Comparison of ENCODE assay signal across 23 cellular contexts in genomic region chr12:28114488-28114887, GRCh38.
A peak's percentile ranks its signal among the peaks of the same experiment; 100 is the strongest.
DNase-seq lines count a peak whose midpoint lies in the region; TF ChIP-seq lines count a peak whose summit lies in the region.
"Had no signal": no experiment of that assay in that cellular context is flagged by ENCODE, and none has a peak within 500 bp of the region (broad histone marks: within the 10 kb centered on the region; RNA-seq: fewer than 3 reads in every experiment).

No MANE protein-coding gene starts in this region.

- DNase-seq in MCF 10A (ENCODE audit: unreplicated experiment) (peak; percentile 42), breast epithelium (ENCODE audit: low spot score in 2 of 2) (no peak), RWPE1 (ENCODE audit: low spot score) (peak; percentile 20), fibroblast of gingiva (ENCODE audit: low read depth) (peak; percentile 24), osteocyte (ENCODE audit: extremely low spot score, unreplicated experiment) (no peak), NCI-H1694 treated with DMSO at 0.1 percent for 48 hours (lab: John Stamatoyannopoulos, UW) (no peak), OCI-LY7 (ENCODE audit: low spot score) (no peak), NCI-H774 (lab: John Stamatoyannopoulos, UW) (no peak)
- DNase-seq: activated CD8-positive, alpha-beta memory T cell treated with anti-CD3 and anti-CD28 coated beads for 24 hours; activated naive CD8-positive, alpha-beta T cell treated with anti-CD3 and anti-CD28 coated beads, Interleukin-2, amount 10 ng/mL, durations not matched to agents 7 days and 5 days; DMS153; effector memory CD4-positive, alpha-beta T cell; H9; NCI-H2029 treated with DMSO at 0.1 percent for 48 hours; NCI-H510A; retina; SIG-M5; stimulated activated CD4-positive, alpha-beta T cell treated with anti-CD3 and anti-CD28 coated beads, Interleukin-15, amount 100 ng/mL, for 24 hours; stimulated activated naive CD4-positive, alpha-beta T cell treated with Interleukin-2 at 50 U/mL for 16 hours; T-helper 2 cell; tibial artery had no signal

- POLR2A ChIA-PET in MCF 10A (lab: Yijun Ruan, JAX) (no interaction called here), RWPE1 (lab: Yijun Ruan, JAX; ENCODE audit: low non-redundant PET) (no interaction called here), OCI-LY7 (lab: Charles Lee) (no interaction called here)

- H3K27me3 Mint-ChIP-seq in MCF 10A (ENCODE audit: insufficient read depth, unreplicated experiment), result no peaks in the 10 kb centered on the region
- no peaks in the 10 kb centered on the region for H3K27me3 Mint-ChIP-seq in osteocyte (ENCODE audit: unreplicated experiment)
- H3K27me3 Mint-ChIP-seq: activated naive CD8-positive, alpha-beta T cell treated with anti-CD3 and anti-CD28 coated beads, Interleukin-2, amount 10 ng/mL, durations not matched to agents 7 days and 5 days; central memory CD8-positive, alpha-beta T cell had no signal

- H2AFZ ChIP-seq in OCI-LY7 (ENCODE audit: low read length), result no peak overlapping the region

- no peaks in the 10 kb centered on the region for H3K36me3 ChIP-seq in breast epithelium
- no peaks in the 10 kb centered on the region for H3K36me3 ChIP-seq in OCI-LY7 (ENCODE audit: insufficient read depth, low read length)
- H3K36me3 ChIP-seq: tibial artery had no signal

- no peaks in the 10 kb centered on the region for H3K9me2 ChIP-seq in OCI-LY7 (ENCODE audit: insufficient read depth, low read length)

- no peak overlapping the region for H3K4me2 ChIP-seq in OCI-LY7 (ENCODE audit: low read length)

- H3K27ac Mint-ChIP-seq in MCF 10A (ENCODE audit: low read depth, unreplicated experiment), result peak overlapping the region; percentile 4
- H3K27ac Mint-ChIP-seq in osteocyte (ENCODE audit: unreplicated experiment), result no peak overlapping the region
- H3K27ac Mint-ChIP-seq: activated naive CD8-positive, alpha-beta T cell treated with anti-CD3 and anti-CD28 coated beads, Interleukin-2, amount 10 ng/mL, durations not matched to agents 7 days and 5 days; H9 had no signal

- H3K9me3 ChIP-seq in breast epithelium (no peaks in the 10 kb centered on the region), OCI-LY7 (ENCODE audit: low read length) (no peaks in the 10 kb centered on the region)
- H3K9me3 ChIP-seq: tibial artery had no signal

- H3K36me3 Mint-ChIP-seq in MCF 10A (ENCODE audit: insufficient read depth, unreplicated experiment) (no peaks in the 10 kb centered on the region), osteocyte (ENCODE audit: unreplicated experiment) (no peaks in the 10 kb centered on the region)
- H3K36me3 Mint-ChIP-seq: activated naive CD8-positive, alpha-beta T cell treated with anti-CD3 and anti-CD28 coated beads, Interleukin-2, amount 10 ng/mL, durations not matched to agents 7 days and 5 days had no signal

- H3K4me1 ChIP-seq in breast epithelium (no peaks in the 10 kb centered on the region), OCI-LY7 (ENCODE audit: insufficient read depth, low read length, poor library complexity, severe bottlenecking) (no peaks in the 10 kb centered on the region)
- H3K4me1 ChIP-seq: tibial artery had no signal

- H3K4me3 ChIP-seq in breast epithelium (no peak overlapping the region), OCI-LY7 (ENCODE audit: low read depth, low read length, poor library complexity, severe bottlenecking) (no peak overlapping the region)
- H3K4me3 ChIP-seq: tibial artery had no signal

- no peak overlapping the region for H3K27ac ChIP-seq in breast epithelium
- no peak overlapping the region for H3K27ac ChIP-seq in RWPE1
- H3K27ac ChIP-seq in OCI-LY7 (ENCODE audit: low read depth, low read length, poor library complexity, severe bottlenecking), result no peak overlapping the region
- H3K27ac ChIP-seq: C4-2B, tibial artery had no signal

- intact Hi-C loops in MCF 10A (cut with micrococcal nuclease) (no loop called here), breast epithelium (cut with DNase I; ENCODE audit: low total_unique reads) (no loop called here), OCI-LY7 (cut with micrococcal nuclease; ENCODE audit: unreplicated experiment) (no loop called here)

- no peaks in the 10 kb centered on the region for H3K27me3 ChIP-seq in breast epithelium
- H3K27me3 ChIP-seq: tibial artery had no signal

- H3K4me1 Mint-ChIP-seq in MCF 10A (ENCODE audit: insufficient read depth, unreplicated experiment) (peaks cover 6% of the 10 kb centered on the region), osteocyte (ENCODE audit: unreplicated experiment) (no peaks in the 10 kb centered on the region)
- H3K4me1 Mint-ChIP-seq: central memory CD8-positive, alpha-beta T cell; H9 had no signal

- no peaks in the 10 kb centered on the region for H3K79me2 ChIP-seq in OCI-LY7 (ENCODE audit: insufficient read depth, low read depth, low read length)

- H3K9me3 Mint-ChIP-seq in MCF 10A (ENCODE audit: unreplicated experiment) (peaks cover 6% of the 10 kb centered on the region), osteocyte (ENCODE audit: unreplicated experiment) (peaks cover 16% of the 10 kb centered on the region)
- H3K9me3 Mint-ChIP-seq: activated naive CD8-positive, alpha-beta T cell treated with anti-CD3 and anti-CD28 coated beads, Interleukin-2, amount 10 ng/mL, durations not matched to agents 7 days and 5 days; central memory CD8-positive, alpha-beta T cell; H9 had no signal

- no peaks in the 10 kb centered on the region for H4K20me1 ChIP-seq in OCI-LY7 (ENCODE audit: insufficient read depth, low read length)

- CTCF ChIA-PET in MCF 10A (lab: Yijun Ruan, JAX) (no interaction called here), RWPE1 (lab: Yijun Ruan, JAX) (no interaction called here), OCI-LY7 (lab: Charles Lee; ENCODE audit: unreplicated experiment) (no interaction called here)

- TF ChIP-seq CTCF in MCF 10A (IDR thresholded peaks at IDR 0.05; ENCODE audit: unreplicated experiment) (no peak), breast epithelium (IDR thresholded peaks at IDR 0.05) (no peak), RWPE1 (conservative IDR thresholded peaks at IDR 0.05; ENCODE audit: low read depth) (no peak), osteocyte (IDR thresholded peaks at IDR 0.05) (no peak), OCI-LY7 (conservative IDR thresholded peaks at IDR 0.05; ENCODE audit: low read length) (no peak)

- H3K4me3 Mint-ChIP-seq in MCF 10A (ENCODE audit: unreplicated experiment), result no peak overlapping the region
- no peak overlapping the region for H3K4me3 Mint-ChIP-seq in osteocyte (ENCODE audit: unreplicated experiment)
- H3K4me3 Mint-ChIP-seq: activated naive CD8-positive, alpha-beta T cell treated with anti-CD3 and anti-CD28 coated beads, Interleukin-2, amount 10 ng/mL, durations not matched to agents 7 days and 5 days; central memory CD8-positive, alpha-beta T cell; H9 had no signal

- no TSS peak for BruUV-seq in MCF 10A (replicated peaks; lab: Mats Ljungman, UMichigan)
- BruUV-seq in OCI-LY7 (replicated peaks; lab: Mats Ljungman, UMichigan), result no TSS peak

- no peak for TF ChIP-seq POLR2A in breast epithelium (IDR thresholded peaks at IDR 0.05)

Comparison
In these comparisons a context has a peak if more than half of its experiments do, and no peak if none do; other contexts are left out.
1. DNase-seq: peak in MCF 10A (single experiment), RWPE1 (single experiment) and fibroblast of gingiva (single experiment); none in breast epithelium (0 of 2), osteocyte (single experiment), NCI-H1694 treated with DMSO at 0.1 percent for 48 hours (single experiment), OCI-LY7 (single experiment) and NCI-H774 (single experiment).